In genomic region chr1:114235956-114236355, GRCh38 we compare ENCODE assay signal across 17 cellular contexts.
DNase-seq lines count a peak whose midpoint lies in the region; ATAC-seq, FAIRE-seq and TF ChIP-seq lines count a peak whose summit lies in the region.
"Had no signal": no experiment of that assay in that cellular context is flagged by ENCODE, and none has a peak within 500 bp of the region (broad histone marks: within the 10 kb centered on the region; RNA-seq: fewer than 3 reads in every experiment).

No MANE protein-coding gene starts in this region.

- POLR2A ChIA-PET in WTC11 (lab: Charles Lee) = no interaction called here

- H3K9me3 ChIP-seq in heart left ventricle (peaks cover 0 to 3% (median 0%) of the 10 kb centered on the region in 12 donors), small intestine (ENCODE audit: control insufficient read depth, low read depth) (peaks cover 1% of the 10 kb centered on the region), mesenchymal stem cell (ENCODE audit: control insufficient read depth, low read length) (no peaks in the 10 kb centered on the region), smooth muscle cell (replicated peaks; ENCODE audit: low read depth) (no peaks in the 10 kb centered on the region)
- H3K9me3 ChIP-seq: testis had no signal

- no peak overlapping the region for H4K91ac ChIP-seq in mesenchymal stem cell (ENCODE audit: low read length)

- H2AFZ ChIP-seq in mesenchymal stem cell (ENCODE audit: low read depth, low read length) (no peak overlapping the region), smooth muscle cell (ENCODE audit: low read depth) (no peak overlapping the region)

- no peak for TF ChIP-seq POLR2A in heart left ventricle (IDR thresholded peaks at IDR 0.05)

- peaks cover 9% of the 10 kb centered on the region for H3K4me1 Mint-ChIP-seq in WTC11
- H3K4me1 Mint-ChIP-seq: nephron had no signal

- no peak overlapping the region for H2BK5ac ChIP-seq in mesenchymal stem cell (ENCODE audit: low read depth, low read length, poor library complexity, severe bottlenecking)

- peaks cover 20% of the 10 kb centered on the region for H3K9me3 Mint-ChIP-seq in WTC11

- H3K23ac ChIP-seq in mesenchymal stem cell (ENCODE audit: low read length in 2 of 2) = no peak overlapping the region

- intact Hi-C loops in heart left ventricle (cut with DNase I) = loop anchor here in 1 of 10 donors (1.0 kb wide), 1 partner anchor 15 kb away; no protein-coding TSS in a partner anchor

- DNase-seq in DMS79 treated with DMSO at 0.1 percent for 48 hours (lab: John Stamatoyannopoulos, UW) (peak; percentile 21), DMS79 (lab: John Stamatoyannopoulos, UW) (no peak), NCI-H345 (lab: John Stamatoyannopoulos, UW) (peak; percentile 71), heart left ventricle (peak in 2 of 5 donors; percentile 25 to 50), small intestine (peak; percentile 5), WTC11 (ENCODE audit: low spot score) (no peak), mesenchymal stem cell (no peak), smooth muscle cell (lab: John Stamatoyannopoulos, UW; ENCODE audit: unreplicated experiment) (no peak)
- DNase-seq: activated gamma-delta T cell treated with Interleukin-2 at 50 U/mL for 16 hours; amniotic stem cell; caudate nucleus; effector memory CD4-positive, alpha-beta T cell; mesendoderm; testis had no signal

- no peak overlapping the region for H2BK15ac ChIP-seq in mesenchymal stem cell (ENCODE audit: low read depth, poor library complexity, severe bottlenecking)

- WGBS in heart left ventricle, 4 donors = 40 to 58% (median 48%) methylated on average over 3 of the region's 3 CpGs
- 8 to 57% (median 35%) methylated on average over 3 of the region's 3 CpGs for WGBS in small intestine, 3 donors
- WGBS in mesenchymal stem cell = 80% methylated on average over 2 of the region's 3 CpGs
- 93% methylated on average over 3 of the region's 3 CpGs for WGBS in smooth muscle cell (ENCODE audit: low lambda C conversion rate)

- no peak overlapping the region for H2BK120ac ChIP-seq in mesenchymal stem cell (ENCODE audit: low read depth, low read length)

- FAIRE-seq in small intestine (lab: Jason Lieb, UNC) = no peak
- FAIRE-seq: H54 had no signal

- H3K4ac ChIP-seq in mesenchymal stem cell (ENCODE audit: low read depth in 1 of 2, low read length in 2 of 2) = no peak overlapping the region

- H3K79me1 ChIP-seq in mesenchymal stem cell (replicated peaks; ENCODE audit: low read length, poor library complexity, severe bottlenecking) = no peaks in the 10 kb centered on the region

- CTCF ChIA-PET in WTC11 (lab: Charles Lee) = no interaction called here

- H3K4me1 ChIP-seq in heart left ventricle = peaks cover 0 to 13% (median 3%) of the 10 kb centered on the region in 12 donors
- H3K4me1 ChIP-seq in small intestine (ENCODE audit: control insufficient read depth in 2 of 2, insufficient read depth in 1 of 2, low read depth in 1 of 2, low read length in 1 of 2) = no peaks in the 10 kb centered on the region
- H3K4me1 ChIP-seq in mesenchymal stem cell (ENCODE audit: control insufficient read depth, insufficient read depth, low read depth, low read length) = no peaks in the 10 kb centered on the region
- no peaks in the 10 kb centered on the region for H3K4me1 ChIP-seq in smooth muscle cell (ENCODE audit: low read depth)
- H3K4me1 ChIP-seq: testis had no signal

- ATAC-seq in heart left ventricle = peak; percentile 89 to 93 (median 92)
- ATAC-seq in WTC11 = no peak

- no peak overlapping the region for H3K14ac ChIP-seq in mesenchymal stem cell (ENCODE audit: low read length in 2 of 2)

- H3K9ac ChIP-seq in mesenchymal stem cell (ENCODE audit: low read length) (no peak overlapping the region), smooth muscle cell (ENCODE audit: low read depth) (no peak overlapping the region)

- H3K36me3 ChIP-seq in heart left ventricle (no peaks in the 10 kb centered on the region), small intestine (ENCODE audit: control insufficient read depth in 2 of 2, insufficient read depth in 2 of 2, low read length in 2 of 2) (no peaks in the 10 kb centered on the region), mesenchymal stem cell (ENCODE audit: control insufficient read depth in 1 of 2, insufficient read depth in 2 of 2, low read depth in 1 of 2, low read length in 2 of 2) (no peaks in the 10 kb centered on the region), smooth muscle cell (ENCODE audit: low read depth) (no peaks in the 10 kb centered on the region)

- H4K20me1 ChIP-seq in smooth muscle cell (ENCODE audit: low read depth) = no peaks in the 10 kb centered on the region

- no peaks in the 10 kb centered on the region for H3K79me2 ChIP-seq in smooth muscle cell (ENCODE audit: low read depth)

- H3K18ac ChIP-seq in mesenchymal stem cell (ENCODE audit: low read depth in 1 of 2, low read length in 2 of 2) = no peak overlapping the region

- H3F3A ChIP-seq in smooth muscle cell (ENCODE audit: low read depth) = no peaks in the 10 kb centered on the region

- H3K27ac ChIP-seq in heart left ventricle = peak overlapping the region in 7 of 12 donors; percentile 13 to 50 (median 27)
- no peak overlapping the region for H3K27ac ChIP-seq in small intestine (ENCODE audit: low read depth in 1 of 2, low read length in 1 of 2)
- no peak overlapping the region for H3K27ac ChIP-seq in mesenchymal stem cell (ENCODE audit: low read length, poor library complexity, severe bottlenecking)
- no peak overlapping the region for H3K27ac ChIP-seq in smooth muscle cell (ENCODE audit: low read depth)
- H3K27ac ChIP-seq: HL-60, testis had no signal

- H3K36me3 Mint-ChIP-seq in WTC11 = peaks cover 9% of the 10 kb centered on the region

- H3K27ac Mint-ChIP-seq in WTC11 = no peak overlapping the region
- H3K27ac Mint-ChIP-seq: nephron had no signal

- TF ChIP-seq CTCF in heart left ventricle (IDR thresholded peaks at IDR 0.05) = no peak
- no peak for TF ChIP-seq CTCF in WTC11 (IDR thresholded peaks at IDR 0.05)
- TF ChIP-seq CTCF in smooth muscle cell (IDR thresholded peaks at IDR 0.05; ENCODE audit: borderline replicate concordance, insufficient read depth, poor library complexity, severe bottlenecking) = no peak

- no peak overlapping the region for H3K4me3 ChIP-seq in heart left ventricle
- H3K4me3 ChIP-seq in small intestine (ENCODE audit: low read depth in 1 of 2, low read length in 2 of 2) = no peak overlapping the region
- H3K4me3 ChIP-seq in mesenchymal stem cell (ENCODE audit: insufficient read depth in 1 of 2, low read depth in 1 of 2, low read length in 2 of 2) = no peak overlapping the region
- H3K4me3 ChIP-seq in smooth muscle cell = no peak overlapping the region
- H3K4me3 ChIP-seq: testis had no signal

- H3K4me3 Mint-ChIP-seq in WTC11 = no peak overlapping the region
- H3K4me3 Mint-ChIP-seq: nephron had no signal

- H2BK12ac ChIP-seq in mesenchymal stem cell (ENCODE audit: low read length in 2 of 2) = no peak overlapping the region

- no peak overlapping the region for H4K8ac ChIP-seq in mesenchymal stem cell (ENCODE audit: low read length)

- H3K27me3 ChIP-seq in heart left ventricle (no peaks in the 10 kb centered on the region), small intestine (ENCODE audit: control insufficient read depth in 2 of 2, insufficient read depth in 2 of 2, low read length in 2 of 2) (no peaks in the 10 kb centered on the region), mesenchymal stem cell (ENCODE audit: control insufficient read depth in 1 of 2, insufficient read depth in 1 of 2, low read length in 2 of 2) (peaks cover 14 to 23% of the 10 kb centered on the region in 2 experiments), smooth muscle cell (ENCODE audit: low read depth) (no peaks in the 10 kb centered on the region)
- H3K27me3 ChIP-seq: testis had no signal

- H3K27me3 Mint-ChIP-seq in WTC11 (ENCODE audit: low read depth) = peaks cover 16% of the 10 kb centered on the region

- no peak overlapping the region for H2AK5ac ChIP-seq in mesenchymal stem cell (ENCODE audit: low read length, severe bottlenecking)

- no peak overlapping the region for H3K4me2 ChIP-seq in mesenchymal stem cell (ENCODE audit: low read length, poor library complexity, severe bottlenecking)
- no peak overlapping the region for H3K4me2 ChIP-seq in smooth muscle cell

TF ChIP-seq in WTC11, 78 proteins besides CTCF, POLR2A, EP300 and RAD21 (continues in another document):
- TF ChIP-seq ZMAT4 (CRISPR knock-in tag; IDR thresholded peaks at IDR 0.05) (no peak), SMAD3 (CRISPR knock-in tag; IDR thresholded peaks at IDR 0.05; ENCODE audit: borderline replicate concordance) (no peak), NFE2L1 (CRISPR knock-in tag; IDR thresholded peaks at IDR 0.05) (no peak), JUN (CRISPR knock-in tag; IDR thresholded peaks at IDR 0.05) (no peak), ATF1 (CRISPR knock-in tag; IDR thresholded peaks at IDR 0.05) (no peak), ZNF219 (CRISPR knock-in tag; IDR thresholded peaks at IDR 0.05; ENCODE audit: borderline replicate concordance) (no peak), ZNF121 (CRISPR knock-in tag; IDR thresholded peaks at IDR 0.05) (no peak), IRF2 (CRISPR knock-in tag; IDR thresholded peaks at IDR 0.05; ENCODE audit: borderline replicate concordance, low read depth) (no peak), NR1H2 (CRISPR knock-in tag; IDR thresholded peaks at IDR 0.05) (no peak), CREB1 (CRISPR knock-in tag; IDR thresholded peaks at IDR 0.05) (no peak), ERG (CRISPR knock-in tag; IDR thresholded peaks at IDR 0.05) (no peak), ZBTB21 (CRISPR knock-in tag; IDR thresholded peaks at IDR 0.05; ENCODE audit: borderline replicate concordance) (no peak), TEAD1 (CRISPR knock-in tag; IDR thresholded peaks at IDR 0.05) (no peak), TCF7 (CRISPR knock-in tag; IDR thresholded peaks at IDR 0.05; ENCODE audit: low read depth) (no peak), ZNF396 (CRISPR knock-in tag; IDR thresholded peaks at IDR 0.05; ENCODE audit: borderline replicate concordance) (no peak)

Comparison
In these comparisons a context has a peak if more than half of its experiments do, and no peak if none do; other contexts are left out.
1. DNase-seq: peak in DMS79 treated with DMSO at 0.1 percent for 48 hours (single experiment), NCI-H345 (single experiment) and small intestine (single experiment); none in DMS79 (single experiment), WTC11 (single experiment), mesenchymal stem cell (single experiment) and smooth muscle cell (single experiment).
2. H3K27ac ChIP-seq: peak in heart left ventricle (7 of 12); none in small intestine (0 of 2), mesenchymal stem cell (single experiment) and smooth muscle cell (single experiment).